ENCODE assay signal across 1 cellular context in the genomic region with DNA sequence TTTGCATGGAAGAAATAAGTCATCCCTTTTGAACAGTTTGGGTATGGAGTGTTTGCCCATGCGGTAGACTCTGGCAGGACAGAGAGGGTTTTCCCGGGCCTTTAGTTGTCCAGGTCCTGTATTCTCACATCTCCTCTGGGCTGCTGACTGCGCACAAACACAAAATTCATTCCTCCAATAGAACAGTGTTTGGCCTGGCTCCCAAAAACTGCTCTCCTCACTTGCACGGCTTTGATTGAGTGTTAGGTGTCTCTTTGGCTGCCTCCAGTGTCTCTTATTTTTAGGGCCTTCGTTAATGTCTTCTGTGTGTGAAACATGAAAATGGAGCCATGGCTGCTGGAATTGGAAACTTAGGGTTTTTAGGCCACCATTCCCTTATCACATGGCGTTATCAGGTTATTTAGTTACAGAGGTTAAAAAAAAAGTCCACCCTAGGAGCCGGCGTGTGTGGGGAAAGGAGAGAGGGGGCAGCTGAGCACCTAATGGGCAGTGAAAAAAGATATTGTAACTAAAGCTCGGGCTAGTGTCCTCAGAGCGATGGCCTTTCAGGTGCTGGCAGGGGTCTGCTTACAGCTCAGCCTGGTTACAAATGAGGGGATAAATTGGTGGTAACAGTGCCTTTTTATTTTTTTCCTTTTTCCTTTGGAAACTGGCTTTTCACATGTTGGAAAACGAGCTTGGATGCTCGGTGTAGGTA.
A peak's percentile ranks its signal among the peaks of the same experiment; 100 is the strongest.
TF ChIP-seq lines count a peak whose summit lies in the region.

No MANE protein-coding gene starts in this region.

TF ChIP-seq in HEK293, 187 proteins besides CTCF, POLR2A, EP300 and RAD21 (continued from another document):
- TF ChIP-seq ZNF169 (tag by site-specific recombination; IDR thresholded peaks at IDR 0.05) (no peak), ZNF37A (tag by site-specific recombination; IDR thresholded peaks at IDR 0.05) (no peak), ZNF335 (tag by site-specific recombination; conservative IDR thresholded peaks at IDR 0.05) (peak; percentile 44), ZXDB (tag by site-specific recombination; IDR thresholded peaks at IDR 0.05) (no peak), ZNF792 (tag by site-specific recombination; IDR thresholded peaks at IDR 0.05) (no peak), ZNF785 (tag by site-specific recombination; IDR thresholded peaks at IDR 0.05) (no peak), PRDM1 (tag by site-specific recombination; IDR thresholded peaks at IDR 0.05) (no peak), ZNF701 (tag by site-specific recombination; IDR thresholded peaks at IDR 0.05) (no peak), MEIS1 (CRISPR knock-in tag; IDR thresholded peaks at IDR 0.05; ENCODE audit: borderline replicate concordance) (no peak)
TF ChIP-seq in HEK293: peak in this region for 3.
